10 cellular contexts compared by ENCODE assay signal in genomic region chr1:161523041-161523816, GRCh38. TPM values are rescaled to one million over a fixed set of nuclear protein-coding genes. Genes with fewer than 3 reads are reported as not detected.
DNase-seq lines count a peak whose midpoint lies in the region; ATAC-seq and TF ChIP-seq lines count a peak whose summit lies in the region.
"Not testable (repeated sequence)": the region's sequence is repeated elsewhere in the genome, so short reads cannot be mapped to it uniquely, and the experiment has no call there.
"Had no signal": no experiment of that assay in that cellular context is flagged by ENCODE, and none has a peak within 500 bp of the region (broad histone marks: within the 10 kb centered on the region; RNA-seq: fewer than 3 reads in every experiment).

No MANE protein-coding gene starts in this region.

- POLR2A ChIA-PET in OCI-LY7 (lab: Charles Lee): not testable (repeated sequence)

- H3K36me3 Mint-ChIP-seq in activated T-cell treated with anti-CD3 and anti-CD28 coated beads, Interleukin-2, amount 50 U/mL, for 4 hours (ENCODE audit: insufficient read depth); immature natural killer cell; osteocyte (ENCODE audit: unreplicated experiment): not testable (repeated sequence)
- peaks cover 65% of the 10 kb centered on the region for H3K36me3 Mint-ChIP-seq in dendritic cell treated with granulocyte-macrophage colony-stimulating factor and Interleukin-4, amounts not matched to agents 40 ng/mL and 50 ng/mL, for 4 days (ENCODE audit: low read depth)

- H3K4me1 Mint-ChIP-seq in activated T-cell treated with anti-CD3 and anti-CD28 coated beads, Interleukin-2, amount 50 U/mL, for 4 hours (ENCODE audit: low read depth); osteocyte (ENCODE audit: unreplicated experiment): not testable (repeated sequence)
- H3K4me1 Mint-ChIP-seq in dendritic cell treated with granulocyte-macrophage colony-stimulating factor and Interleukin-4, amounts not matched to agents 40 ng/mL and 50 ng/mL, for 4 days (ENCODE audit: low read depth): peaks cover 44% of the 10 kb centered on the region
- peaks cover 20 to 33% of the 10 kb centered on the region in 2 donors for H3K4me1 Mint-ChIP-seq in immature natural killer cell

- intact Hi-C loops in OCI-LY7 (cut with micrococcal nuclease; ENCODE audit: unreplicated experiment); dendritic cell treated with granulocyte-macrophage colony-stimulating factor and Interleukin-4, amounts not matched to agents 40 ng/mL and 50 ng/mL, for 4 days (cut with micrococcal nuclease): not testable (repeated sequence)

- not testable (repeated sequence) for H3K4me1 ChIP-seq in OCI-LY7 (ENCODE audit: insufficient read depth, low read length, poor library complexity, severe bottlenecking)

- not testable (repeated sequence) for H3K27ac ChIP-seq in OCI-LY7 (ENCODE audit: low read depth, low read length, poor library complexity, severe bottlenecking)

- H3K9me3 ChIP-seq in OCI-LY7 (ENCODE audit: low read length): not testable (repeated sequence)

- peak overlapping the region; percentile 60; the same call in 1 of the 2 replicates for H3K4me2 ChIP-seq in OCI-LY7 (ENCODE audit: low read length)

- BruUV-seq in OCI-LY7 (replicated peaks; lab: Mats Ljungman, UMichigan): not testable (repeated sequence)

- H4K20me1 ChIP-seq in OCI-LY7 (ENCODE audit: insufficient read depth, low read length): not testable (repeated sequence)

- CTCF ChIA-PET in OCI-LY7 (lab: Charles Lee; ENCODE audit: unreplicated experiment): not testable (repeated sequence)

- peak overlapping the region; percentile 87 for H3K27ac Mint-ChIP-seq in dendritic cell treated with granulocyte-macrophage colony-stimulating factor and Interleukin-4, amounts not matched to agents 40 ng/mL and 50 ng/mL, for 4 days
- peak overlapping the region; percentile 78 to 97 (median 86) for H3K27ac Mint-ChIP-seq in immature natural killer cell
- not testable (repeated sequence) for H3K27ac Mint-ChIP-seq in osteocyte (ENCODE audit: unreplicated experiment)

- DNase-seq in OCI-LY7 (ENCODE audit: low spot score); activated T-cell treated with anti-CD3 and anti-CD28 coated beads, Interleukin-2, amount 50 U/mL, for 4 hours; immature natural killer cell; osteocyte (ENCODE audit: extremely low spot score, unreplicated experiment): not testable (repeated sequence)

- peak; percentile 2 for ATAC-seq in GM18907 (IDR thresholded peaks at IDR 0.05; ENCODE audit: unreplicated experiment)
- peak; percentile 11 for ATAC-seq in HG02885 (IDR thresholded peaks at IDR 0.05; ENCODE audit: poor library complexity, unreplicated experiment)
- ATAC-seq in activated T-cell treated with anti-CD3 and anti-CD28 coated beads, Interleukin-2, amount 50 U/mL, for 4 hours: not testable (repeated sequence)

- H3K9me3 Mint-ChIP-seq in activated T-cell treated with anti-CD3 and anti-CD28 coated beads, Interleukin-2, amount 50 U/mL, for 4 hours; dendritic cell treated with granulocyte-macrophage colony-stimulating factor and Interleukin-4, amounts not matched to agents 40 ng/mL and 50 ng/mL, for 4 days; immature natural killer cell; osteocyte (ENCODE audit: unreplicated experiment): not testable (repeated sequence)

- H3K4me3 ChIP-seq in OCI-LY7 (ENCODE audit: low read depth, low read length, poor library complexity, severe bottlenecking): peak overlapping the region; percentile 69

- not testable (repeated sequence) for H3K9me2 ChIP-seq in OCI-LY7 (ENCODE audit: insufficient read depth, low read length)

- peak overlapping the region; percentile 84 for H3K4me3 Mint-ChIP-seq in activated T-cell treated with anti-CD3 and anti-CD28 coated beads, Interleukin-2, amount 50 U/mL, for 4 hours
- H3K4me3 Mint-ChIP-seq in dendritic cell treated with granulocyte-macrophage colony-stimulating factor and Interleukin-4, amounts not matched to agents 40 ng/mL and 50 ng/mL, for 4 days: peak overlapping the region; percentile 77
- peak overlapping the region; percentile 87 to 92 (median 90) for H3K4me3 Mint-ChIP-seq in immature natural killer cell
- peak overlapping the region; percentile 82 for H3K4me3 Mint-ChIP-seq in osteocyte (ENCODE audit: unreplicated experiment)

- H2AFZ ChIP-seq in OCI-LY7 (ENCODE audit: low read length): not testable (repeated sequence)

- not testable (repeated sequence) for H3K36me3 ChIP-seq in OCI-LY7 (ENCODE audit: insufficient read depth, low read length)

- not testable (repeated sequence) for H3K27me3 Mint-ChIP-seq in activated T-cell treated with anti-CD3 and anti-CD28 coated beads, Interleukin-2, amount 50 U/mL, for 4 hours (ENCODE audit: low read depth); dendritic cell treated with granulocyte-macrophage colony-stimulating factor and Interleukin-4, amounts not matched to agents 40 ng/mL and 50 ng/mL, for 4 days
- H3K27me3 Mint-ChIP-seq in immature natural killer cell (ENCODE audit: low read depth in 3 of 3): peaks cover 13 to 22% (median 17%) of the 10 kb centered on the region in 3 donors
- peaks cover 15% of the 10 kb centered on the region for H3K27me3 Mint-ChIP-seq in osteocyte (ENCODE audit: unreplicated experiment)

- TF ChIP-seq CTCF in OCI-LY7 (conservative IDR thresholded peaks at IDR 0.05; ENCODE audit: low read length); osteocyte (IDR thresholded peaks at IDR 0.05): not testable (repeated sequence)

- not testable (repeated sequence) for H3K79me2 ChIP-seq in OCI-LY7 (ENCODE audit: insufficient read depth, low read depth, low read length)

RNA-seq across cellular contexts. Expression of gene HSPA6, which starts 1.1 kb away (rescaled TPM):
- not detected in 2 replicates for total RNA-seq in OCI-LY7 (2014; rRNA removed; shearing (Covaris generic))
- total RNA-seq in OCI-LY7 (2022): 0.13 TPM in 1 of 2 replicates, not detected in the other
- 1 to 10 TPM in 2 of 3 donors, under 1 TPM in 1; 0.82 to 3.8 (median 1.9) TPM for total RNA-seq in activated T-cell treated with anti-CD3 and anti-CD28 coated beads, Interleukin-2, amount 50 U/mL, for 4 hours
- 1 to 10 TPM in 2 of 3 donors, under 1 TPM in 1; 0.61 to 8.8 (median 6.9) TPM for polyA plus RNA-seq in immature natural killer cell
- not detected in 2 replicates for total RNA-seq in osteocyte

RNA-seq across cellular contexts. Expression of gene FCGR2A, which starts 18.0 kb away (rescaled TPM):
- 1.1 and 1.4 TPM in 2 replicates for total RNA-seq in OCI-LY7 (2014; rRNA removed; shearing (Covaris generic))
- total RNA-seq in OCI-LY7 (2022): 0.42 and 0.53 TPM in 2 replicates
- total RNA-seq in activated T-cell treated with anti-CD3 and anti-CD28 coated beads, Interleukin-2, amount 50 U/mL, for 4 hours: under 1 TPM; 0.29 to 0.86 (median 0.38) TPM
- polyA plus RNA-seq in immature natural killer cell: 1 to 10 TPM in 2 of 3 donors, under 1 TPM in 1; 0.71 to 5.2 (median 2.1) TPM
- total RNA-seq in osteocyte: not detected in 2 replicates

RNA-seq across cellular contexts. Expression of gene FCGR3A, which starts 26.4 kb away (rescaled TPM):
- total RNA-seq in OCI-LY7 (2014; rRNA removed; shearing (Covaris generic)): not detected in 2 replicates
- total RNA-seq in OCI-LY7 (2022) (not detected in 2 replicates), osteocyte (not detected in 2 replicates)
- total RNA-seq in activated T-cell treated with anti-CD3 and anti-CD28 coated beads, Interleukin-2, amount 50 U/mL, for 4 hours: under 1 TPM; 0.40 to 0.87 (median 0.61) TPM
- 1,000 to 10,000 TPM in 2 of 3 donors, 100 to 1,000 TPM in 1; 491 to 1,637 (median 1,471) TPM for polyA plus RNA-seq in immature natural killer cell
- total RNA-seq: dermis microvascular lymphatic vessel endothelial cell, H4, SJSA1 had no signal
